ENCODE assay signal across 1 cellular context in the genomic region with DNA sequence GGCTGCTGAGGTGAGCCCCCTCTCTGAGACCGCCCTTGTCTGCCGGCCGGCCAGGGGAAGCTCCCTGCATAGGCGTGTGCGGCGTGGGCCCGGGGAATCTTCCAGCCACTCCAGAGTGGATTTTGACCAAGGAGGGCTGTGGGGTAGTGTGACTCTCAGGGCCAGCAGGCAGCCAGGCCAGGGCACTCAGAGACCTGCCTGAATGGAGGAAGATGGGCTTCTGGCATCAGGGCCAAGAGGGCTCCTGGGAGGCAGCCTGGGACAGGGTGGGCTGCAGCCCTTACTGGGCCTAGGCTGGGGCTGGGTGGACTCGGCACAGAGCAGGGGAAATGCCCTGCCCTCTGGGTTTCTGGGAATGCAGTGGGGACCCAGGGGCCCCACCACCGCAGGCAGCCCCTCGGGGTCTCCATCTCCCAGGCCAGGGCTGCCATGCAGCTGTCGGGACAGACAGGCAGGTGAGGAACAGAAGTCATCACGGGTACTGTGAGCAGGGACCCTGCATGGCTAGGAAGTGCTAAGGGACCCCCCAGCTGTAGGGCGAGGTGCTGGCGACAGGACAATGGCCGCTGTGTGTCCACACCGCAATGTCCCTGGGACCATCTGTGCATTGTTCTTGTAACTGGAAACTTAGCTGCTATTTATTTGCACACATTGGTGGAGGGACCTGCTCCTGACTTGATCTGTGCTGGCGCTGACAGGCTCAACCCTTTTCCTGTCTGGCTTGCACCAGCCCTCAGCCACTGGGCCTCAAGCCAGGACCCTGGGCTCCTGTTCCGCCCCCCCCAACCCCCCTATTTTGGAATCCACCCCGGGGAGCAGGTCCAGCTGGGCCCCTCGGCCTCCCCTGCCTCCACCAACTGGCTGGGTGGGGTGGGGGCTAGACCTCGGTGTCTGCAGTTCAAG.
TF ChIP-seq lines count a peak whose summit lies in the region.

No MANE protein-coding gene starts in this region.

TF ChIP-seq in IMR-90, 13 proteins besides CTCF, POLR2A, EP300 and RAD21:
- no peak for TF ChIP-seq CEBPB (IDR thresholded peaks at IDR 0.05; ENCODE audit: low read depth, low read length)
- TF ChIP-seq NFE2L2 (IDR thresholded peaks at IDR 0.05; ENCODE audit: low read depth, low read length): no peak
- no peak for TF ChIP-seq RFX5 (IDR thresholded peaks at IDR 0.05; ENCODE audit: low read depth, low read length)
- no peak for TF ChIP-seq FOS (IDR thresholded peaks at IDR 0.05; ENCODE audit: low read depth, low read length)
- TF ChIP-seq SMC3 (IDR thresholded peaks at IDR 0.05; ENCODE audit: low read depth, low read length): no peak
- TF ChIP-seq CHD1 (IDR thresholded peaks at IDR 0.05; ENCODE audit: low read depth, low read length): no peak
- no peak for TF ChIP-seq MXI1 (IDR thresholded peaks at IDR 0.05; ENCODE audit: borderline replicate concordance, low read depth, low read length)
